Comparison of ENCODE assay signal across 7 cellular contexts in the genomic region with DNA sequence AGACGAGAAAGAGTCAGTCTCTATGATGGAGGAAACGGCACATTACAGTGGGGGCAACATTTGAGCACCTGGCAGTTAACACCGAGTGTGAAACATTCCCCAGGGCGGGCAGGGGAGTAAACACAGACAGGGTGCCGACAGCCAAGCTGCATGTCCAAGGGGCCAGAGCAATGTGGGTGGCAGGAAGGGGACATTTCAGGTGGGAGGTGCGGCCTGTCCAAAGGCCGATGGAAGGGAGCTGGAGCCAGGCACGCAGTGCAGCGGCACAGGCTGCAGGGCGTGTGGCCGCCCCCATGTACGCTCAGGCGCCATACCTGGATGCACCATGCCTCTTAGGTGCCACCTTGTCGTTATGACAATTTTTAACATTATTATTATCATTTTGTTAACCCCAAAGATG.
"Had no signal": no experiment of that assay in that cellular context is flagged by ENCODE, and none has a peak within 500 bp of the region (broad histone marks: within the 10 kb centered on the region; RNA-seq: fewer than 3 reads in every experiment).

No MANE protein-coding gene starts in this region.

- H3K9ac ChIP-seq: KMS-11 had no signal

- H3K27ac Mint-ChIP-seq: H9, IgD-negative memory B cell had no signal

- DNase-seq: GOT3, H9, HCEC 1CT, KBM-7 had no signal

- H3K36me3 Mint-ChIP-seq: IgD-negative memory B cell had no signal

- H3K27ac ChIP-seq: HL-60, KMS-11 had no signal

- H3K4me3 Mint-ChIP-seq: H9, IgD-negative memory B cell had no signal

- H3K4me2 ChIP-seq: KMS-11 had no signal

- H3K9me3 Mint-ChIP-seq: H9, IgD-negative memory B cell had no signal
